8 cellular contexts compared by ENCODE assay signal in genomic region chr4:184676093-184676492, GRCh38.
"Had no signal": no experiment of that assay in that cellular context is flagged by ENCODE, and none has a peak within 500 bp of the region (broad histone marks: within the 10 kb centered on the region; RNA-seq: fewer than 3 reads in every experiment).

No MANE protein-coding gene starts in this region.

- H2AFZ ChIP-seq: GM23338 had no signal

- H3K4me3 ChIP-seq: GM23338 had no signal

- FAIRE-seq: H1, H54 had no signal

- H3K4me3 Mint-ChIP-seq: GM23338, H9, HFFc6 had no signal

- ATAC-seq: GM23338 had no signal

- H3K27ac ChIP-seq: HL-60 had no signal

- H3K27ac Mint-ChIP-seq: GM23338, H9, HFFc6 had no signal

- H3K4me2 ChIP-seq: GM23338 had no signal

- H3K4me1 Mint-ChIP-seq: GM23338, H9 had no signal

- DNase-seq: H9, HCEC 1CT, HFFc6, IMR-90 had no signal

- H3K9me3 Mint-ChIP-seq: HFFc6 had no signal
